Comparison of ENCODE assay signal across 28 cellular contexts in genomic region chr2:119228964-119229363, GRCh38. TPM values are rescaled to one million over a fixed set of nuclear protein-coding genes. Genes with fewer than 3 reads are reported as not detected.
"Had no signal": no experiment of that assay in that cellular context is flagged by ENCODE, and none has a peak within 500 bp of the region (broad histone marks: within the 10 kb centered on the region; RNA-seq: fewer than 3 reads in every experiment).

No MANE protein-coding gene starts in this region.

- ATAC-seq: heart left ventricle; left colon; left lung; mucosa of descending colon; naive thymus-derived CD4-positive, alpha-beta T cell; natural killer cell treated with Interleukin-12 subunit alpha and Interleukin-12 subunit beta and Interleukin-15 and Interleukin-18, amount 100 ng/mL, for 72 hours; right lobe of liver; stimulated activated naive B cell treated with anti-CD40 and anti-IgM and Interleukin-4, amounts not matched to agents 10 μg/mL and 1 μg/mL and 100 μg/mL, for 72 hours; stimulated activated naive CD8-positive, alpha-beta T cell treated with anti-CD3 and anti-CD28 coated beads, Interleukin-15, Interleukin-2, amounts not matched to agents 100 U/mL and 50 U/mL, for 24 hours had no signal

- H3K27ac ChIP-seq: heart left ventricle, left lung, right atrium auricular region, right lobe of liver, skin epidermis, stomach, testis, thyroid gland, transverse colon, upper lobe of left lung had no signal

- DNase-seq: heart left ventricle; hypothalamus; immature natural killer cell; kidney; left colon; left lung; midbrain; mucosa of descending colon; naive thymus-derived CD4-positive, alpha-beta T cell; nucleus accumbens; stimulated activated CD4-positive, alpha-beta T cell treated with anti-CD3 and anti-CD28 coated beads, Interleukin-12 subunit alpha, Interleukin-12 subunit beta, amount 100 ng/mL, for 4 hours; stimulated activated CD4-positive, alpha-beta T cell treated with anti-CD3 and anti-CD28 coated beads, Interleukin-15, amount 100 ng/mL, for 24 hours; stimulated activated CD4-positive, alpha-beta T cell treated with anti-CD3 and anti-CD28 coated beads, Interleukin-2, amount 100 ng/mL, for 24 hours; stimulated activated CD4-positive, alpha-beta T cell treated with anti-CD3 and anti-CD28 coated beads, Interleukin-4, amount 100 ng/mL, for 1 hour; stimulated activated naive B cell treated with anti-CD40 and anti-IgM and Interleukin-4, amounts not matched to agents 10 μg/mL and 1 μg/mL and 100 μg/mL, for 72 hours; stimulated activated naive CD8-positive, alpha-beta T cell treated with anti-CD3 and anti-CD28 coated beads, Interleukin-15, Interleukin-2, amounts not matched to agents 100 U/mL and 50 U/mL, for 24 hours; stomach; testis; thyroid gland; transverse colon; upper lobe of left lung had no signal

- H2AFZ ChIP-seq: parathyroid adenoma had no signal

- H3K4me1 Mint-ChIP-seq: naive thymus-derived CD4-positive, alpha-beta T cell had no signal

- H3K27me3 Mint-ChIP-seq: natural killer cell treated with Interleukin-12 subunit alpha and Interleukin-12 subunit beta and Interleukin-15 and Interleukin-18, amount 100 ng/mL, for 72 hours had no signal

- H3K36me3 ChIP-seq: heart left ventricle, left lung, right atrium auricular region, stomach, thyroid gland, transverse colon, upper lobe of left lung had no signal

- H3K27ac Mint-ChIP-seq: immature natural killer cell; naive thymus-derived CD4-positive, alpha-beta T cell; natural killer cell treated with Interleukin-12 subunit alpha and Interleukin-12 subunit beta and Interleukin-15 and Interleukin-18, amount 100 ng/mL, for 72 hours; stimulated activated naive B cell treated with anti-CD40 and anti-IgM and Interleukin-4, amounts not matched to agents 10 μg/mL and 1 μg/mL and 100 μg/mL, for 72 hours had no signal

- H3K4me3 Mint-ChIP-seq: immature natural killer cell; naive thymus-derived CD4-positive, alpha-beta T cell; natural killer cell treated with Interleukin-12 subunit alpha and Interleukin-12 subunit beta and Interleukin-15 and Interleukin-18, amount 100 ng/mL, for 72 hours; stimulated activated naive B cell treated with anti-CD40 and anti-IgM and Interleukin-4, amounts not matched to agents 10 μg/mL and 1 μg/mL and 100 μg/mL, for 72 hours had no signal

- H3K36me3 Mint-ChIP-seq: immature natural killer cell; naive thymus-derived CD4-positive, alpha-beta T cell; natural killer cell treated with Interleukin-12 subunit alpha and Interleukin-12 subunit beta and Interleukin-15 and Interleukin-18, amount 100 ng/mL, for 72 hours; stimulated activated naive B cell treated with anti-CD40 and anti-IgM and Interleukin-4, amounts not matched to agents 10 μg/mL and 1 μg/mL and 100 μg/mL, for 72 hours had no signal

- H3K9ac ChIP-seq: parathyroid adenoma had no signal

- H3K9me3 Mint-ChIP-seq: immature natural killer cell; naive thymus-derived CD4-positive, alpha-beta T cell; natural killer cell treated with Interleukin-12 subunit alpha and Interleukin-12 subunit beta and Interleukin-15 and Interleukin-18, amount 100 ng/mL, for 72 hours; stimulated activated naive B cell treated with anti-CD40 and anti-IgM and Interleukin-4, amounts not matched to agents 10 μg/mL and 1 μg/mL and 100 μg/mL, for 72 hours had no signal

- H3K27me3 ChIP-seq: right atrium auricular region, right lobe of liver, testis, thyroid gland, upper lobe of left lung had no signal

- H3K9me3 ChIP-seq: heart left ventricle, left lung, mucosa of descending colon, right atrium auricular region, right lobe of liver, stomach, testis, thyroid gland, transverse colon, upper lobe of left lung had no signal

- H3K4me3 ChIP-seq: heart left ventricle, left lung, lung, mucosa of descending colon, right atrium auricular region, right lobe of liver, skin epidermis, stomach, testis, thyroid gland, transverse colon, upper lobe of left lung had no signal

RNA-seq across cellular contexts. Expression of gene STEAP3, which starts 5.3 kb away (rescaled TPM):
- polyA plus RNA-seq: naive thymus-derived CD4-positive, alpha-beta T cell; neural cell had no signal
